In genomic region chr2:100975521-100975785, GRCh38 we compare ENCODE assay signal across 26 cellular contexts. TPM values are rescaled to one million over a fixed set of nuclear protein-coding genes. Genes with fewer than 3 reads are reported as not detected.
DNase-seq lines count a peak whose midpoint lies in the region; ATAC-seq and FAIRE-seq lines count a peak whose summit lies in the region.
"Had no signal": no experiment of that assay in that cellular context is flagged by ENCODE, and none has a peak within 500 bp of the region (broad histone marks: within the 10 kb centered on the region; RNA-seq: fewer than 3 reads in every experiment).

No MANE protein-coding gene starts in this region.

- no peak overlapping the region for H3K27ac ChIP-seq in BLaER1
- H3K27ac ChIP-seq in BLaER1 treated with 17β-estradiol and CSF1 and Interleukin-3, amounts not matched to agents 10 nM and 100 nM: no peak overlapping the region

- H3K4me3 ChIP-seq in BLaER1: no peak overlapping the region
- H3K4me3 ChIP-seq in BLaER1 treated with 17β-estradiol and CSF1 and Interleukin-3, amounts not matched to agents 10 nM and 100 nM: no peak overlapping the region
- H3K4me3 ChIP-seq: GM12878 had no signal

- DNase-seq in sciatic nerve (ENCODE audit: low spot score): peak; percentile 39
- DNase-seq in urothelium cell line (ENCODE audit: low spot score): no peak
- no peak for DNase-seq in NCI-H526 (lab: John Stamatoyannopoulos, UW)
- DNase-seq: 8988T; ACHN; BE2C; C1 segment of cervical spinal cord; CD4-positive, alpha-beta memory T cell; CD4-positive, CD25-positive, alpha-beta regulatory T cell; CD8-positive, alpha-beta memory T cell; COR-L47; DMS 273 treated with DMSO at 0.1 percent for 48 hours; DMS153; DMS53; DMS79; DND-41; EL; GDM1 had no signal

- FAIRE-seq in urothelium cell line (lab: Jason Lieb, UNC): peak; percentile 58
- FAIRE-seq: A204.1, GM12878, GM12892, GM18507 had no signal

- H3K36me3 ChIP-seq in BLaER1: no peaks in the 10 kb centered on the region
- no peaks in the 10 kb centered on the region for H3K36me3 ChIP-seq in BLaER1 treated with 17β-estradiol and CSF1 and Interleukin-3, amounts not matched to agents 10 nM and 100 nM
- H3K36me3 ChIP-seq: BE2C had no signal

- no peak overlapping the region for H3K9ac ChIP-seq in BLaER1
- H3K9ac ChIP-seq in BLaER1 treated with 17β-estradiol and CSF1 and Interleukin-3, amounts not matched to agents 10 nM and 100 nM: no peak overlapping the region

- H3K27me3 ChIP-seq in BLaER1: no peaks in the 10 kb centered on the region
- no peaks in the 10 kb centered on the region for H3K27me3 ChIP-seq in BLaER1 treated with 17β-estradiol and CSF1 and Interleukin-3, amounts not matched to agents 10 nM and 100 nM
- H3K27me3 ChIP-seq: BE2C had no signal

- peak overlapping the region; percentile 93; the same call in 1 of the 2 replicates for H3K4me2 ChIP-seq in BLaER1
- H3K4me2 ChIP-seq in BLaER1 treated with 17β-estradiol and CSF1 and Interleukin-3, amounts not matched to agents 10 nM and 100 nM: peak overlapping the region in 8 of 11 experiments; percentile 81 to 96 (median 88); a peak in 11 of 22 replicates

- no peaks in the 10 kb centered on the region for H4K20me1 ChIP-seq in BLaER1
- H4K20me1 ChIP-seq in BLaER1 treated with 17β-estradiol and CSF1 and Interleukin-3, amounts not matched to agents 10 nM and 100 nM: no peaks in the 10 kb centered on the region; a peak in 1 of 22 replicates

- H3K9me3 ChIP-seq in BLaER1: no peaks in the 10 kb centered on the region
- H3K9me3 ChIP-seq in BLaER1 treated with 17β-estradiol and CSF1 and Interleukin-3, amounts not matched to agents 10 nM and 100 nM (replicated peaks in 1 of 11): no peaks in the 10 kb centered on the region
- H3K9me3 ChIP-seq: BE2C had no signal

- intact Hi-C loops in sciatic nerve (cut with DNase I): loop anchor here (10.0 kb wide), 1 partner anchor 551 kb away; no protein-coding TSS in a partner anchor

- no peak for ATAC-seq in sciatic nerve
- ATAC-seq in GM19467 (IDR thresholded peaks at IDR 0.05; ENCODE audit: unreplicated experiment): no peak
- ATAC-seq in HG02885 (IDR thresholded peaks at IDR 0.05; ENCODE audit: poor library complexity, unreplicated experiment): no peak
- ATAC-seq: GM12878 had no signal

- H3K4me1 ChIP-seq in BLaER1: peaks cover 58% of the 10 kb centered on the region
- H3K4me1 ChIP-seq in BLaER1 treated with 17β-estradiol and CSF1 and Interleukin-3, amounts not matched to agents 10 nM and 100 nM: peaks cover 38 to 64% (median 60%) of the 10 kb centered on the region in 10 experiments
- H3K4me1 ChIP-seq: BE2C had no signal

RNA-seq across cellular contexts. Expression of gene RPL31, which starts 26.6 kb away (rescaled TPM):
- 1,183 TPM for total RNA-seq in sciatic nerve
